In genomic region chr10:125843603-125844329, GRCh38 we compare ENCODE assay signal across 21 cellular contexts. TPM values are rescaled to one million over a fixed set of nuclear protein-coding genes. Genes with fewer than 3 reads are reported as not detected.
"Had no signal": no experiment of that assay in that cellular context is flagged by ENCODE, and none has a peak within 500 bp of the region (broad histone marks: within the 10 kb centered on the region; RNA-seq: fewer than 3 reads in every experiment).

No MANE protein-coding gene starts in this region.

- ATAC-seq: effector memory CD8-positive, alpha-beta T cell; gastrocnemius medialis; left lobe of liver; naive thymus-derived CD8-positive, alpha-beta T cell; stimulated activated effector memory CD8-positive, alpha-beta T cell treated with anti-CD3 and anti-CD28 coated beads, Interleukin-12 subunit alpha, Interleukin-12 subunit beta, amount 100 ng/mL, for 72 hours; stimulated activated naive CD8-positive, alpha-beta T cell treated with anti-CD3 and anti-CD28 coated beads, Interleukin-15, Interleukin-2, amounts not matched to agents 100 U/mL and 50 U/mL, for 24 hours; upper lobe of right lung had no signal

- H3K4me2 ChIP-seq: smooth muscle cell had no signal

- H3K4me3 ChIP-seq: esophagus muscularis mucosa, gastrocnemius medialis, smooth muscle cell, suprapubic skin, tibial artery, upper lobe of right lung, vagina had no signal

- H3K27me3 ChIP-seq: esophagus muscularis mucosa, gastrocnemius medialis, neutrophil, suprapubic skin, tibial artery, upper lobe of right lung, vagina had no signal

- H3K27me3 Mint-ChIP-seq: effector memory CD8-positive, alpha-beta T cell; naive thymus-derived CD8-positive, alpha-beta T cell; progenitor cell of endocrine pancreas had no signal

- H3K27ac Mint-ChIP-seq: effector memory CD8-positive, alpha-beta T cell; progenitor cell of endocrine pancreas; stimulated activated effector memory CD8-positive, alpha-beta T cell treated with anti-CD3 and anti-CD28 coated beads, Interleukin-12 subunit alpha, Interleukin-12 subunit beta, amount 100 ng/mL, for 72 hours had no signal

- H3K27ac ChIP-seq: epithelial cell of prostate, esophagus muscularis mucosa, gastrocnemius medialis, neutrophil, suprapubic skin, tibial artery, upper lobe of right lung, vagina had no signal

- H3K9me3 ChIP-seq: esophagus muscularis mucosa, gastrocnemius medialis, neutrophil, suprapubic skin, tibial artery, upper lobe of right lung, vagina had no signal

- H3K4me1 ChIP-seq: gastrocnemius medialis, suprapubic skin, tibial artery, upper lobe of right lung, vagina had no signal

- DNase-seq: effector memory CD8-positive, alpha-beta T cell; gastrocnemius medialis; glutamatergic neuron; islet precursor cell; mammary epithelial cell; naive thymus-derived CD8-positive, alpha-beta T cell; right cardiac atrium; stimulated activated CD4-positive, alpha-beta T cell treated with anti-CD3 and anti-CD28 coated beads, Interleukin-4, amount 100 ng/mL, for 1 hour; stimulated activated CD8-positive, alpha-beta memory T cell treated with anti-CD3 and anti-CD28 coated beads, Interleukin-4, amount 100 ng/mL, for 48 hours; stimulated activated naive CD8-positive, alpha-beta T cell treated with anti-CD3 and anti-CD28 coated beads, Interleukin-15, Interleukin-2, amounts not matched to agents 100 U/mL and 50 U/mL, for 24 hours; tibial artery; upper lobe of right lung had no signal

- H3K9me3 Mint-ChIP-seq: effector memory CD8-positive, alpha-beta T cell; naive thymus-derived CD8-positive, alpha-beta T cell; stimulated activated effector memory CD8-positive, alpha-beta T cell treated with anti-CD3 and anti-CD28 coated beads, Interleukin-12 subunit alpha, Interleukin-12 subunit beta, amount 100 ng/mL, for 72 hours had no signal

- H3K4me3 Mint-ChIP-seq: effector memory CD8-positive, alpha-beta T cell; naive thymus-derived CD8-positive, alpha-beta T cell; stimulated activated effector memory CD8-positive, alpha-beta T cell treated with anti-CD3 and anti-CD28 coated beads, Interleukin-12 subunit alpha, Interleukin-12 subunit beta, amount 100 ng/mL, for 72 hours had no signal

- H3K4me1 Mint-ChIP-seq: stimulated activated effector memory CD8-positive, alpha-beta T cell treated with anti-CD3 and anti-CD28 coated beads, Interleukin-12 subunit alpha, Interleukin-12 subunit beta, amount 100 ng/mL, for 72 hours had no signal

RNA-seq across cellular contexts. Expression of gene FANK1, which starts 52.6 kb away (rescaled TPM):
- total RNA-seq: left lobe of liver had no signal
- polyA plus RNA-seq: naive thymus-derived CD8-positive, alpha-beta T cell had no signal
